Comparison of ENCODE assay signal across 1 cellular context in the genomic region with DNA sequence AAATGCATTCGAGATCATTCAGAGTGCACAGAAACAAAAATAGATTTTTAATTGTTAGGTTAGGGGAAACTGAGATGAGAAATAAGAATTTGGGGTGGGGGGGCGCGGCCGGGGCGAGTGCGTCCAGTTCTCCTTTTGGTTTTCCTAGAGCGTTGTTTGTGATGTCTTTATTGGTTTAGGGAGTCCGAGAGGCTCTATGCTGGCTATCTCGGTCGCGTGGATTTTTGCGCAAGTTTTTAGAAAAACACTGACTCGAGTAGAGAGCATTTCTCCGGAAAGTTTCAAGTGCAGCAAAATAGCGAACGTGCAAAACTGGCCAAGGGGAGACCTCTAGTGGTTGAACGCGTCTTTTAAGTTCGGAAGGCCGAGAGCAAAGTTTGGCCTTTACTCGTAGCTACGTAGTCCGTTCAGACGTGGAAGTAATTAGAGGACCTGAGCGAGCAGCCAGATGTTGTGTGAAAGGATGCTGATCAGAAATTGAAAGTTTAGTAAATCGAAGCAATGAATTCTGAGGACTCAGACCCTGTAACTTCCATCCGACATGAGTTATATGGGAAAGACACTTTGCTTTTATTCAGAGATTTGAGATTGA.
TF ChIP-seq lines count a peak whose summit lies in the region.

No MANE protein-coding gene starts in this region.

TF ChIP-seq in GM12878, 131 proteins besides CTCF, POLR2A, EP300 and RAD21 (continued from another document):
- TF ChIP-seq, protein P1, sequence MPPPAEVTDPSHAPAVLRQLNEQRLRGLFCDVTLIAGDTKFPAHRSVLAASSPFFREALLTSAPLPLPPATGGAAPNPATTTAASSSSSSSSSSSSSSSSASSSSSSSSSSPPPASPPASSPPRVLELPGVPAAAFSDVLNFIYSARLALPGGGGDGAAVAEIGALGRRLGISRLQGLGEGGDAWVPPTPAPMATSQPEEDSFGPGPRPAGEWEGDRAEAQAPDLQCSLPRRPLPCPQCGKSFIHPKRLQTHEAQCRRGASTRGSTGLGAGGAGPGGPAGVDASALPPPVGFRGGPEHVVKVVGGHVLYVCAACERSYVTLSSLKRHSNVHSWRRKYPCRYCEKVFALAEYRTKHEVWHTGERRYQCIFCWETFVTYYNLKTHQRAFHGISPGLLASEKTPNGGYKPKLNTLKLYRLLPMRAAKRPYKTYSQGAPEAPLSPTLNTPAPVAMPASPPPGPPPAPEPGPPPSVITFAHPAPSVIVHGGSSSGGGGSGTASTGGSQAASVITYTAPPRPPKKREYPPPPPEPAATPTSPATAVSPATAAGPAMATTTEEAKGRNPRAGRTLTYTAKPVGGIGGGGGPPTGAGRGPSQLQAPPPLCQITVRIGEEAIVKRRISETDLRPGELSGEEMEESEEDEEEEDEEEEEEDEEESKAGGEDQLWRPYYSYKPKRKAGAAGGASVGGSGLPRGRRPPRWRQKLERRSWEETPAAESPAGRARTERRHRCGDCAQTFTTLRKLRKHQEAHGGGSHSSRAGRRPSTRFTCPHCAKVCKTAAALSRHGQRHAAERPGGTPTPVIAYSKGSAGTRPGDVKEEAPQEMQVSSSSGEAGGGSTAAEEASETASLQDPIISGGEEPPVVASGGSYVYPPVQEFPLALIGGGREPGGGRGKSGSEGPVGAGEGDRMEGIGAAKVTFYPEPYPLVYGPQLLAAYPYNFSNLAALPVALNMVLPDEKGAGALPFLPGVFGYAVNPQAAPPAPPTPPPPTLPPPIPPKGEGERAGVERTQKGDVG (CRISPR knock-in tag; IDR thresholded peaks at IDR 0.05), result no peak
- TF ChIP-seq, protein P2, sequence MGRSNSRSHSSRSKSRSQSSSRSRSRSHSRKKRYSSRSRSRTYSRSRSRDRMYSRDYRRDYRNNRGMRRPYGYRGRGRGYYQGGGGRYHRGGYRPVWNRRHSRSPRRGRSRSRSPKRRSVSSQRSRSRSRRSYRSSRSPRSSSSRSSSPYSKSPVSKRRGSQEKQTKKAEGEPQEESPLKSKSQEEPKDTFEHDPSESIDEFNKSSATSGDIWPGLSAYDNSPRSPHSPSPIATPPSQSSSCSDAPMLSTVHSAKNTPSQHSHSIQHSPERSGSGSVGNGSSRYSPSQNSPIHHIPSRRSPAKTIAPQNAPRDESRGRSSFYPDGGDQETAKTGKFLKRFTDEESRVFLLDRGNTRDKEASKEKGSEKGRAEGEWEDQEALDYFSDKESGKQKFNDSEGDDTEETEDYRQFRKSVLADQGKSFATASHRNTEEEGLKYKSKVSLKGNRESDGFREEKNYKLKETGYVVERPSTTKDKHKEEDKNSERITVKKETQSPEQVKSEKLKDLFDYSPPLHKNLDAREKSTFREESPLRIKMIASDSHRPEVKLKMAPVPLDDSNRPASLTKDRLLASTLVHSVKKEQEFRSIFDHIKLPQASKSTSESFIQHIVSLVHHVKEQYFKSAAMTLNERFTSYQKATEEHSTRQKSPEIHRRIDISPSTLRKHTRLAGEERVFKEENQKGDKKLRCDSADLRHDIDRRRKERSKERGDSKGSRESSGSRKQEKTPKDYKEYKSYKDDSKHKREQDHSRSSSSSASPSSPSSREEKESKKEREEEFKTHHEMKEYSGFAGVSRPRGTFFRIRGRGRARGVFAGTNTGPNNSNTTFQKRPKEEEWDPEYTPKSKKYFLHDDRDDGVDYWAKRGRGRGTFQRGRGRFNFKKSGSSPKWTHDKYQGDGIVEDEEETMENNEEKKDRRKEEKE (IDR thresholded peaks at IDR 0.05), result no peak
- TF ChIP-seq, protein P3, sequence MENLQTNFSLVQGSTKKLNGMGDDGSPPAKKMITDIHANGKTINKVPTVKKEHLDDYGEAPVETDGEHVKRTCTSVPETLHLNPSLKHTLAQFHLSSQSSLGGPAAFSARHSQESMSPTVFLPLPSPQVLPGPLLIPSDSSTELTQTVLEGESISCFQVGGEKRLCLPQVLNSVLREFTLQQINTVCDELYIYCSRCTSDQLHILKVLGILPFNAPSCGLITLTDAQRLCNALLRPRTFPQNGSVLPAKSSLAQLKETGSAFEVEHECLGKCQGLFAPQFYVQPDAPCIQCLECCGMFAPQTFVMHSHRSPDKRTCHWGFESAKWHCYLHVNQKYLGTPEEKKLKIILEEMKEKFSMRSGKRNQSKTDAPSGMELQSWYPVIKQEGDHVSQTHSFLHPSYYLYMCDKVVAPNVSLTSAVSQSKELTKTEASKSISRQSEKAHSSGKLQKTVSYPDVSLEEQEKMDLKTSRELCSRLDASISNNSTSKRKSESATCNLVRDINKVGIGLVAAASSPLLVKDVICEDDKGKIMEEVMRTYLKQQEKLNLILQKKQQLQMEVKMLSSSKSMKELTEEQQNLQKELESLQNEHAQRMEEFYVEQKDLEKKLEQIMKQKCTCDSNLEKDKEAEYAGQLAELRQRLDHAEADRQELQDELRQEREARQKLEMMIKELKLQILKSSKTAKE (IDR thresholded peaks at IDR 0.05; ENCODE audit: low read depth, poor library complexity, severe bottlenecking), result peak; percentile 49
- 0 out of 2 replicates have a peak, but pooled peaks have one; percentile 29 for TF ChIP-seq PML (IDR thresholded peaks at IDR 0.05; ENCODE audit: low read length)
- no peak for TF ChIP-seq BRCA1 (IDR thresholded peaks at IDR 0.05; ENCODE audit: low read depth, low read length)
- no peak for TF ChIP-seq MYB (IDR thresholded peaks at IDR 0.05; ENCODE audit: borderline replicate concordance, low read depth, low read length)
- no peak for TF ChIP-seq IKZF2 (IDR thresholded peaks at IDR 0.05)
- TF ChIP-seq FOXM1 (IDR thresholded peaks at IDR 0.05; ENCODE audit: low read depth, low read length), result peak; percentile 65; the same call in 1 of the 2 replicates
- TF ChIP-seq POLR2AphosphoS2 (IDR thresholded peaks at IDR 0.05; ENCODE audit: low read depth, low read length), result no peak
- peak; percentile 26; the same call in 1 of the 2 replicates for TF ChIP-seq CHD2 (IDR thresholded peaks at IDR 0.05; ENCODE audit: borderline replicate concordance, low read depth, low read length)
- TF ChIP-seq SMARCA5 (IDR thresholded peaks at IDR 0.05), result peak; percentile 94
- TF ChIP-seq, protein P4, sequence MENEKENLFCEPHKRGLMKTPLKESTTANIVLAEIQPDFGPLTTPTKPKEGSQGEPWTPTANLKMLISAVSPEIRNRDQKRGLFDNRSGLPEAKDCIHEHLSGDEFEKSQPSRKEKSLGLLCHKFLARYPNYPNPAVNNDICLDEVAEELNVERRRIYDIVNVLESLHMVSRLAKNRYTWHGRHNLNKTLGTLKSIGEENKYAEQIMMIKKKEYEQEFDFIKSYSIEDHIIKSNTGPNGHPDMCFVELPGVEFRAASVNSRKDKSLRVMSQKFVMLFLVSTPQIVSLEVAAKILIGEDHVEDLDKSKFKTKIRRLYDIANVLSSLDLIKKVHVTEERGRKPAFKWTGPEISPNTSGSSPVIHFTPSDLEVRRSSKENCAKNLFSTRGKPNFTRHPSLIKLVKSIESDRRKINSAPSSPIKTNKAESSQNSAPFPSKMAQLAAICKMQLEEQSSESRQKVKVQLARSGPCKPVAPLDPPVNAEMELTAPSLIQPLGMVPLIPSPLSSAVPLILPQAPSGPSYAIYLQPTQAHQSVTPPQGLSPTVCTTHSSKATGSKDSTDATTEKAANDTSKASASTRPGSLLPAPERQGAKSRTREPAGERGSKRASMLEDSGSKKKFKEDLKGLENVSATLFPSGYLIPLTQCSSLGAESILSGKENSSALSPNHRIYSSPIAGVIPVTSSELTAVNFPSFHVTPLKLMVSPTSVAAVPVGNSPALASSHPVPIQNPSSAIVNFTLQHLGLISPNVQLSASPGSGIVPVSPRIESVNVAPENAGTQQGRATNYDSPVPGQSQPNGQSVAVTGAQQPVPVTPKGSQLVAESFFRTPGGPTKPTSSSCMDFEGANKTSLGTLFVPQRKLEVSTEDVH (IDR thresholded peaks at IDR 0.05; ENCODE audit: low read depth, partially characterized antibody), result no peak
- peak; percentile 68; the same call in 1 of the 2 replicates for TF ChIP-seq SMC3 (IDR thresholded peaks at IDR 0.05; ENCODE audit: borderline replicate concordance, low read length)
- TF ChIP-seq POU2F2 (IDR thresholded peaks at IDR 0.05; ENCODE audit: borderline replicate concordance, low read depth, low read length), result 0 out of 3 replicates have a peak, but pooled peaks have one; percentile 45
- 0 out of 2 replicates have a peak, but pooled peaks have one; percentile 34 for TF ChIP-seq ATF7 (IDR thresholded peaks at IDR 0.05; ENCODE audit: low read depth)
- no peak for TF ChIP-seq SPI1 (IDR thresholded peaks at IDR 0.05; ENCODE audit: borderline replicate concordance, insufficient read depth, low read depth, low read length)
- TF ChIP-seq, protein P5, sequence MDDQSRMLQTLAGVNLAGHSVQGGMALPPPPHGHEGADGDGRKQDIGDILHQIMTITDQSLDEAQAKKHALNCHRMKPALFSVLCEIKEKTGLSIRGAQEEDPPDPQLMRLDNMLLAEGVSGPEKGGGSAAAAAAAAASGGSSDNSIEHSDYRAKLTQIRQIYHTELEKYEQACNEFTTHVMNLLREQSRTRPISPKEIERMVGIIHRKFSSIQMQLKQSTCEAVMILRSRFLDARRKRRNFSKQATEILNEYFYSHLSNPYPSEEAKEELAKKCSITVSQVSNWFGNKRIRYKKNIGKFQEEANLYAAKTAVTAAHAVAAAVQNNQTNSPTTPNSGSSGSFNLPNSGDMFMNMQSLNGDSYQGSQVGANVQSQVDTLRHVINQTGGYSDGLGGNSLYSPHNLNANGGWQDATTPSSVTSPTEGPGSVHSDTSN (IDR thresholded peaks at IDR 0.05; ENCODE audit: insufficient replicate concordance, low read depth, low read length), result no peak
- 0 out of 2 replicates have a peak, but pooled peaks have one; percentile 45 for TF ChIP-seq MEF2A (IDR thresholded peaks at IDR 0.05; ENCODE audit: insufficient read depth, low read depth, low read length)
- TF ChIP-seq, protein P6, sequence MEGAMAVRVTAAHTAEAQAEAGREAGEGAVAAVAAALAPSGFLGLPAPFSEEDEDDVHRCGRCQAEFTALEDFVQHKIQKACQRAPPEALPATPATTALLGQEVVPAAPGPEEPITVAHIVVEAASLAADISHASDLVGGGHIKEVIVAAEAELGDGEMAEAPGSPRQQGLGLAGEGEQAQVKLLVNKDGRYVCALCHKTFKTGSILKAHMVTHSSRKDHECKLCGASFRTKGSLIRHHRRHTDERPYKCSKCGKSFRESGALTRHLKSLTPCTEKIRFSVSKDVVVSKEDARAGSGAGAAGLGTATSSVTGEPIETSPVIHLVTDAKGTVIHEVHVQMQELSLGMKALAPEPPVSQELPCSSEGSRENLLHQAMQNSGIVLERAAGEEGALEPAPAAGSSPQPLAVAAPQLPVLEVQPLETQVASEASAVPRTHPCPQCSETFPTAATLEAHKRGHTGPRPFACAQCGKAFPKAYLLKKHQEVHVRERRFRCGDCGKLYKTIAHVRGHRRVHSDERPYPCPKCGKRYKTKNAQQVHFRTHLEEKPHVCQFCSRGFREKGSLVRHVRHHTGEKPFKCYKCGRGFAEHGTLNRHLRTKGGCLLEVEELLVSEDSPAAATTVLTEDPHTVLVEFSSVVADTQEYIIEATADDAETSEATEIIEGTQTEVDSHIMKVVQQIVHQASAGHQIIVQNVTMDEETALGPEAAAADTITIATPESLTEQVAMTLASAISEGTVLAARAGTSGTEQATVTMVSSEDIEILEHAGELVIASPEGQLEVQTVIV (IDR thresholded peaks at IDR 0.05; ENCODE audit: borderline replicate concordance, partially characterized antibody), result no peak
TF ChIP-seq in GM12878: peak in this region for 20.
